8 cellular contexts compared by ENCODE assay signal in genomic region chr11:114061053-114062049, GRCh38. TPM values are rescaled to one million over a fixed set of nuclear protein-coding genes. Genes with fewer than 3 reads are reported as not detected.
DNase-seq lines count a peak whose midpoint lies in the region; ATAC-seq, FAIRE-seq and TF ChIP-seq lines count a peak whose summit lies in the region.

No MANE protein-coding gene starts in this region.

- H3K4me1 Mint-ChIP-seq in brain: peaks cover 67% of the 10 kb centered on the region
- H3K4me1 Mint-ChIP-seq in stimulated activated naive B cell treated with anti-CD40 and anti-IgM and Interleukin-4, amounts not matched to agents 10 μg/mL and 1 μg/mL and 100 μg/mL, for 72 hours: peaks cover 10 to 36% of the 10 kb centered on the region in 2 donors

- H3K27me3 ChIP-seq in HUES6 (ENCODE audit: control insufficient read depth, insufficient read depth, low read length) (peaks cover 98% of the 10 kb centered on the region), keratinocyte (ENCODE audit: control insufficient read depth, extremely low read depth, insufficient read depth, low read length) (peaks cover 65% of the 10 kb centered on the region)

- no peak overlapping the region for H3K27ac ChIP-seq in HUES6 (ENCODE audit: low read depth, low read length)
- H3K27ac ChIP-seq in keratinocyte (ENCODE audit: control insufficient read depth, insufficient read depth, low read length): no peak overlapping the region
- H3K27ac ChIP-seq in OCI-LY7 (ENCODE audit: low read depth, low read length, poor library complexity, severe bottlenecking): no peak overlapping the region

- H3K27me3 Mint-ChIP-seq in brain: peaks cover 56% of the 10 kb centered on the region
- peaks cover 29 to 37% of the 10 kb centered on the region in 2 donors for H3K27me3 Mint-ChIP-seq in stimulated activated naive B cell treated with anti-CD40 and anti-IgM and Interleukin-4, amounts not matched to agents 10 μg/mL and 1 μg/mL and 100 μg/mL, for 72 hours

- POLR2A ChIA-PET in OCI-LY7 (lab: Charles Lee): interaction anchor here (0.9 kb wide), 1 partner anchor 46 kb away, joined by 3 read pairs; no protein-coding TSS in a partner anchor

- intact Hi-C loops in OCI-LY7 (cut with micrococcal nuclease; ENCODE audit: unreplicated experiment): no loop called here

- TF ChIP-seq CTCF in brain (conservative IDR thresholded peaks at IDR 0.05) (no peak), keratinocyte (optimal IDR thresholded peaks at IDR 0.05 in 1 of 3, IDR thresholded peaks at IDR 0.05 in 1 of 3, conservative IDR thresholded peaks at IDR 0.05 in 1 of 3; ENCODE audit: extremely low read depth in 1 of 3, insufficient read depth in 2 of 3, low read length in 3 of 3) (no peak), OCI-LY7 (conservative IDR thresholded peaks at IDR 0.05; ENCODE audit: low read length) (no peak)

- H3K9me1 ChIP-seq in keratinocyte (ENCODE audit: control insufficient read depth, extremely low read depth, insufficient read depth, low read length): no peaks in the 10 kb centered on the region

- CTCF ChIA-PET in OCI-LY7 (lab: Charles Lee; ENCODE audit: unreplicated experiment): no interaction called here

- H3K36me3 ChIP-seq in HUES6 (ENCODE audit: control insufficient read depth, insufficient read depth, low read length): no peaks in the 10 kb centered on the region
- no peaks in the 10 kb centered on the region for H3K36me3 ChIP-seq in keratinocyte (ENCODE audit: control insufficient read depth in 2 of 2, extremely low read depth in 1 of 2, insufficient read depth in 2 of 2, low read length in 2 of 2)
- no peaks in the 10 kb centered on the region for H3K36me3 ChIP-seq in OCI-LY7 (ENCODE audit: insufficient read depth, low read length)

- H3K9me2 ChIP-seq in OCI-LY7 (ENCODE audit: insufficient read depth, low read length): no peaks in the 10 kb centered on the region

- peaks cover 21% of the 10 kb centered on the region for H3K36me3 Mint-ChIP-seq in brain
- peaks cover 1 to 4% of the 10 kb centered on the region in 2 donors for H3K36me3 Mint-ChIP-seq in stimulated activated naive B cell treated with anti-CD40 and anti-IgM and Interleukin-4, amounts not matched to agents 10 μg/mL and 1 μg/mL and 100 μg/mL, for 72 hours

- peak overlapping the region; percentile 70 for H2AFZ ChIP-seq in keratinocyte (ENCODE audit: control insufficient read depth, low read length)
- H2AFZ ChIP-seq in OCI-LY7 (ENCODE audit: low read length): no peak overlapping the region

- no peaks in the 10 kb centered on the region for H4K20me1 ChIP-seq in keratinocyte (ENCODE audit: control insufficient read depth, extremely low read depth, insufficient read depth, low read length)
- no peaks in the 10 kb centered on the region for H4K20me1 ChIP-seq in OCI-LY7 (ENCODE audit: insufficient read depth, low read length)

- FAIRE-seq in keratinocyte (lab: Jason Lieb, UNC): no peak

- BruUV-seq in OCI-LY7 (replicated peaks; lab: Mats Ljungman, UMichigan): no TSS peak

- DNase-seq in AML-193 (lab: John Stamatoyannopoulos, UW): peak; percentile 21 to 49
- DNase-seq in keratinocyte (ENCODE audit: low read depth, low spot score): no peak
- no peak for DNase-seq in stimulated activated naive B cell treated with anti-CD40 and anti-IgM and Interleukin-4, amounts not matched to agents 10 μg/mL and 1 μg/mL and 100 μg/mL, for 72 hours
- DNase-seq in stimulated activated CD4-positive, alpha-beta T cell treated with anti-CD3 and anti-CD28 coated beads, Interleukin-4, amount 100 ng/mL, for 1 hour: no peak
- DNase-seq in OCI-LY7 (ENCODE audit: low spot score): no peak

- peak overlapping the region; percentile 91 to 99 (median 97) for H3K4me3 Mint-ChIP-seq in brain
- H3K4me3 Mint-ChIP-seq in stimulated activated naive B cell treated with anti-CD40 and anti-IgM and Interleukin-4, amounts not matched to agents 10 μg/mL and 1 μg/mL and 100 μg/mL, for 72 hours: peak overlapping the region; percentile 91 to 92

- dilution Hi-C loops in keratinocyte (cut with MboI; ENCODE audit: extremely low pct_ligation_motif_present, low sequenced_read_pairs): no loop called here

- H3K4me2 ChIP-seq in keratinocyte (ENCODE audit: control insufficient read depth, extremely low read depth, insufficient read depth, low read depth, low read length) (peak overlapping the region; percentile 70), OCI-LY7 (ENCODE audit: low read length) (no peak overlapping the region)

- peaks cover 0 to 5% (median 0%) of the 10 kb centered on the region in 5 experiments for H3K9me3 Mint-ChIP-seq in brain
- H3K9me3 Mint-ChIP-seq in stimulated activated naive B cell treated with anti-CD40 and anti-IgM and Interleukin-4, amounts not matched to agents 10 μg/mL and 1 μg/mL and 100 μg/mL, for 72 hours: no peaks in the 10 kb centered on the region

- H3K9ac ChIP-seq in HUES6 (ENCODE audit: low read length) (peak overlapping the region; percentile 49), keratinocyte (ENCODE audit: control insufficient read depth, extremely low read depth, insufficient read depth, low read length) (no peak overlapping the region)

- H3K27ac Mint-ChIP-seq in brain: peak overlapping the region; percentile 89 to 99 (median 91)
- peak overlapping the region; percentile 66 for H3K27ac Mint-ChIP-seq in stimulated activated naive B cell treated with anti-CD40 and anti-IgM and Interleukin-4, amounts not matched to agents 10 μg/mL and 1 μg/mL and 100 μg/mL, for 72 hours

- ATAC-seq in stimulated activated naive B cell treated with anti-CD40 and anti-IgM and Interleukin-4, amounts not matched to agents 10 μg/mL and 1 μg/mL and 100 μg/mL, for 72 hours (replicated peaks): peak; percentile 27 to 35
- ATAC-seq in HG03565 (IDR thresholded peaks at IDR 0.05; ENCODE audit: unreplicated experiment): no peak

- H3K79me2 ChIP-seq in keratinocyte (ENCODE audit: control insufficient read depth, insufficient read depth, low read length) (no peaks in the 10 kb centered on the region), OCI-LY7 (ENCODE audit: insufficient read depth, low read depth, low read length) (no peaks in the 10 kb centered on the region)

- H3K4me3 ChIP-seq in HUES6 (ENCODE audit: low read depth, low read length): peak overlapping the region; percentile 84
- H3K4me3 ChIP-seq in keratinocyte (ENCODE audit: control insufficient read depth in 2 of 3, extremely low read depth in 1 of 3, insufficient read depth in 2 of 3, low read depth in 1 of 3, low read length in 3 of 3): peak overlapping the region; percentile 45 to 64 (median 61)
- H3K4me3 ChIP-seq in OCI-LY7 (ENCODE audit: low read depth, low read length, poor library complexity, severe bottlenecking): no peak overlapping the region

- H3K9me3 ChIP-seq in HUES6 (ENCODE audit: control insufficient read depth, insufficient read depth, low read depth, low read length) (no peaks in the 10 kb centered on the region), keratinocyte (ENCODE audit: control insufficient read depth, low read depth, low read length) (no peaks in the 10 kb centered on the region), OCI-LY7 (ENCODE audit: low read length) (no peaks in the 10 kb centered on the region)

- peaks cover 21% of the 10 kb centered on the region for H3K4me1 ChIP-seq in HUES6 (ENCODE audit: control insufficient read depth, insufficient read depth, low read length)
- peaks cover 6% of the 10 kb centered on the region for H3K4me1 ChIP-seq in keratinocyte (ENCODE audit: control insufficient read depth, extremely low read depth, insufficient read depth, low read length)
- H3K4me1 ChIP-seq in OCI-LY7 (ENCODE audit: insufficient read depth, low read length, poor library complexity, severe bottlenecking): no peaks in the 10 kb centered on the region

RNA-seq across cellular contexts. Expression of gene ZBTB16, which starts 1.8 kb away (rescaled TPM):
- polyA plus RNA-seq in brain (ENCODE audit: insufficient read depth, low read depth, low replicate concordance) (10.3 TPM), keratinocyte (0.18 to 0.39 TPM in 2 of 3 replicates, not detected in the other)
- 7.7 TPM for polyA plus RNA-seq in keratinocyte (2011; ENCODE audit: low read depth)
- 0.05 TPM in 1 of 2 replicates, not detected in the other for polyA plus RNA-seq in keratinocyte (2011; cell fraction: cytosol; rRNA removed)
- polyA plus RNA-seq in keratinocyte (2011; cell fraction: nucleus; rRNA removed): 0.20 and 0.31 TPM in 2 replicates
- polyA plus RNA-seq in keratinocyte (2012; ENCODE audit: low replicate concordance): 6.4 TPM in 1 of 2 replicates, not detected in the other
- polyA minus RNA-seq in keratinocyte: 0.90 to 1.1 TPM in 2 of 3 replicates, not detected in the other
- not detected for polyA minus RNA-seq in keratinocyte (2011; cell fraction: cytosol; rRNA and poly(A)+ RNA removed)
- 0.74 and 1.2 TPM in 2 replicates for polyA minus RNA-seq in keratinocyte (2011; cell fraction: nucleus; rRNA and poly(A)+ RNA removed)
- 0.03 TPM in 1 of 2 replicates, not detected in the other for total RNA-seq in OCI-LY7 (2014; rRNA removed; shearing (Covaris generic))
- total RNA-seq in OCI-LY7 (2022): not detected in 2 replicates

Comparison
In these comparisons a context has a peak if more than half of its experiments do, and no peak if none do; other contexts are left out.
1. DNase-seq: peak in AML-193 (2 of 2); none in keratinocyte (single experiment), stimulated activated naive B cell treated with anti-CD40 and anti-IgM and Interleukin-4, amounts not matched to agents 10 μg/mL and 1 μg/mL and 100 μg/mL, for 72 hours (single experiment), stimulated activated CD4-positive, alpha-beta T cell treated with anti-CD3 and anti-CD28 coated beads, Interleukin-4, amount 100 ng/mL, for 1 hour (single experiment) and OCI-LY7 (single experiment).